Comparison of ENCODE assay signal across 37 cellular contexts in the genomic region with DNA sequence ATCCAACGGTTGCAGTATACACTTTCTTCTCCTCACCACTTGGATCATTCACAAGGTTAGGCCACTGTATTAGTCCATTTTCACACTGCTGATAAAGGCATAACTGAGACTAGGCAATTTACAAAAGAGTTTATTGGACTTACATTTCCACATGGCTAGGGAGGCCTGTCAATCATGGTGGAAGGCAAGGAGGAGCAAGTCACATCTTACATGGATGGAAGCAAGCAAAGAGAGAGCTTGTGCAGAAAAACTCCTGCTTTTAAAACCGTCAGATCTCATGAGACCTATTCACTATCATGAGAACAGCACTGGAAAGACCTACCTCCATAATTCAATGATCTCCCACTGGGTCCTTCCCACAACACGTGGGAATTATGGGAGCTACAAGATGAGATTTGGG.
DNase-seq lines count a peak whose midpoint lies in the region; ATAC-seq, FAIRE-seq and TF ChIP-seq lines count a peak whose summit lies in the region.
"Had no signal": no experiment of that assay in that cellular context is flagged by ENCODE, and none has a peak within 500 bp of the region (broad histone marks: within the 10 kb centered on the region; RNA-seq: fewer than 3 reads in every experiment).

No MANE protein-coding gene starts in this region.

- no peak for TF ChIP-seq POLR2A in HepG2 (IDR thresholded peaks at IDR 0.05; ENCODE audit: insufficient read depth in 1 of 2, low read depth in 2 of 2, low read length in 2 of 2)
- no peak for TF ChIP-seq POLR2A in right lobe of liver (IDR thresholded peaks at IDR 0.05)
- TF ChIP-seq POLR2A in K562 (conservative IDR thresholded peaks at IDR 0.05), result no peak
- TF ChIP-seq POLR2A in esophagus muscularis mucosa (IDR thresholded peaks at IDR 0.05; ENCODE audit: low read depth), result no peak

- H3K4me2 ChIP-seq in HepG2 (ENCODE audit: low read depth, low read length) (no peak overlapping the region), K562 (ENCODE audit: insufficient read depth, low read length) (no peak overlapping the region)
- H3K4me2 ChIP-seq: A549; BLaER1; BLaER1 treated with 17β-estradiol and CSF1 and Interleukin-3, amounts not matched to agents 10 nM and 100 nM had no signal

- intact Hi-C loops in HepG2 (cut with micrococcal nuclease; ENCODE audit: unreplicated experiment) (no loop called here), right lobe of liver (cut with DNase I) (no loop called here), K562 (cut with micrococcal nuclease) (no loop called here), esophagus muscularis mucosa (cut with DNase I) (no loop called here), natural killer cell (cut with micrococcal nuclease) (no loop called here), right cardiac atrium (cut with DNase I) (no loop called here)

- no peak for DNase-seq in HepG2 (ENCODE audit: low spot score)
- DNase-seq in right lobe of liver, result no peak
- no peak for DNase-seq in HEK293T (ENCODE audit: extremely low spot score)
- DNase-seq in K562 (ENCODE audit: extremely low read depth in 1 of 4, low spot score in 3 of 4), result no peak
- peak; percentile 26 for DNase-seq in esophagus muscularis mucosa (ENCODE audit: extremely low spot score)
- no peak for DNase-seq in natural killer cell
- no peak for DNase-seq in D341Med (ENCODE audit: low spot score)
- no peak for DNase-seq in right cardiac atrium
- DNase-seq: 8988T; ACHN; AML-193; BE2C; C1 segment of cervical spinal cord; Caco-2; Calu3; CD4-positive, alpha-beta memory T cell; CD4-positive, alpha-beta T cell; CD4-positive, CD25-positive, alpha-beta regulatory T cell; CD8-positive, alpha-beta memory T cell; CD8-positive, alpha-beta T cell; COR-L47; DMS 273 treated with DMSO at 0.1 percent for 48 hours; DMS153; DMS53; DMS79; DMS79 treated with DMSO at 0.1 percent for 48 hours; DND-41; EL had no signal

- in situ Hi-C loops in HepG2 (cut with HindIII; ENCODE audit: extremely low pct_ligation_motif_present, low pct_unique_long_range_greater_than_20kb) (no loop called here), K562 (cut with MboI) (no loop called here)

- H3K79me2 ChIP-seq in HepG2 (ENCODE audit: insufficient read depth, low read length) (no peaks in the 10 kb centered on the region), K562 (ENCODE audit: control insufficient read depth, insufficient read depth, low read length) (no peaks in the 10 kb centered on the region)

- peaks cover 5% of the 10 kb centered on the region; the same call in 1 of the 2 replicates for H3K9me3 ChIP-seq in HepG2 (ENCODE audit: low read length)
- H3K9me3 ChIP-seq in right lobe of liver, result no peaks in the 10 kb centered on the region
- no peaks in the 10 kb centered on the region for H3K9me3 ChIP-seq in K562 (replicated peaks; ENCODE audit: control insufficient read depth, insufficient read depth, low read depth, low read length)
- H3K9me3 ChIP-seq in esophagus muscularis mucosa, result no peaks in the 10 kb centered on the region
- H3K9me3 ChIP-seq in right cardiac atrium (ENCODE audit: control insufficient read depth, low read length), result peaks cover 3% of the 10 kb centered on the region
- H3K9me3 ChIP-seq: A549, BE2C had no signal

- H3K4me1 ChIP-seq in HepG2 (ENCODE audit: insufficient read depth, low read length), result peaks cover 19% of the 10 kb centered on the region
- no peaks in the 10 kb centered on the region for H3K4me1 ChIP-seq in right lobe of liver
- H3K4me1 ChIP-seq in K562 (replicated peaks in 1 of 2; ENCODE audit: control insufficient read depth in 2 of 2, insufficient read depth in 2 of 2, low read length in 2 of 2), result no peaks in the 10 kb centered on the region
- H3K4me1 ChIP-seq in esophagus muscularis mucosa, result no peaks in the 10 kb centered on the region
- no peaks in the 10 kb centered on the region for H3K4me1 ChIP-seq in right cardiac atrium (ENCODE audit: control insufficient read depth, insufficient read depth, low read length)
- H3K4me1 ChIP-seq: A549; BE2C; BLaER1; BLaER1 treated with 17β-estradiol and CSF1 and Interleukin-3, amounts not matched to agents 10 nM and 100 nM; Caco-2 had no signal

- H3K36me3 Mint-ChIP-seq in natural killer cell, result no peaks in the 10 kb centered on the region
- H3K36me3 Mint-ChIP-seq: CD14-positive monocyte; CD4-positive, alpha-beta memory T cell; CD4-positive, CD25-positive, alpha-beta regulatory T cell; CD8-positive, alpha-beta T cell had no signal

- H3K27ac Mint-ChIP-seq in natural killer cell, result no peak overlapping the region
- H3K27ac Mint-ChIP-seq: B cell; CD14-positive monocyte; CD4-positive, alpha-beta memory T cell; CD4-positive, alpha-beta T cell; CD4-positive, CD25-positive, alpha-beta regulatory T cell; CD8-positive, alpha-beta T cell had no signal

- H3K27me3 ChIP-seq in HepG2 (ENCODE audit: control insufficient read depth in 1 of 2, insufficient read depth in 2 of 2, low read length in 2 of 2), result no peaks in the 10 kb centered on the region
- no peaks in the 10 kb centered on the region for H3K27me3 ChIP-seq in right lobe of liver
- H3K27me3 ChIP-seq in K562 (ENCODE audit: control insufficient read depth in 2 of 2, insufficient read depth in 2 of 2, low read length in 2 of 2), result peaks cover 0 to 1% of the 10 kb centered on the region in 2 experiments; a peak in 2 of 5 replicates
- peaks cover 0 to 9% (median 0%) of the 10 kb centered on the region in 4 donors for H3K27me3 ChIP-seq in esophagus muscularis mucosa
- H3K27me3 ChIP-seq in right cardiac atrium (ENCODE audit: control insufficient read depth, insufficient read depth), result no peaks in the 10 kb centered on the region
- H3K27me3 ChIP-seq: BE2C; BLaER1; BLaER1 treated with 17β-estradiol and CSF1 and Interleukin-3, amounts not matched to agents 10 nM and 100 nM had no signal

- H3K4me3 ChIP-seq in HepG2 (replicated peaks in 1 of 3; ENCODE audit: insufficient read depth in 1 of 3, low read depth in 2 of 3, low read length in 3 of 3) (no peak overlapping the region), right lobe of liver (no peak overlapping the region), K562 (no peak overlapping the region), esophagus muscularis mucosa (no peak overlapping the region), right cardiac atrium (ENCODE audit: low read length) (no peak overlapping the region)
- H3K4me3 ChIP-seq: A549; BLaER1; BLaER1 treated with 17β-estradiol and CSF1 and Interleukin-3, amounts not matched to agents 10 nM and 100 nM had no signal

- H2AFZ ChIP-seq in HepG2 (ENCODE audit: low read length) (peak overlapping the region; percentile 16), K562 (ENCODE audit: low read depth, low read length) (no peak overlapping the region)

- 53% methylated on average over 3 of the region's 3 CpGs for WGBS in HepG2 (ENCODE audit: low lambda C conversion rate)
- 75% methylated on average over 3 of the region's 3 CpGs for WGBS in right lobe of liver (ENCODE audit: insufficient coverage, low coverage, low lambda C conversion rate, missing lambda C conversion rate)
- 0% methylated on average over 3 of the region's 3 CpGs for WGBS in K562 (ENCODE audit: insufficient coverage, low coverage, missing lambda C conversion rate)
- 90% methylated on average over 3 of the region's 3 CpGs for WGBS in esophagus muscularis mucosa
- WGBS in right cardiac atrium, result 87% methylated on average over 3 of the region's 3 CpGs

- H4K20me1 ChIP-seq in HepG2 (ENCODE audit: insufficient read depth, low read length), result no peaks in the 10 kb centered on the region
- no peaks in the 10 kb centered on the region for H4K20me1 ChIP-seq in K562 (replicated peaks; ENCODE audit: control insufficient read depth, insufficient read depth, low read length)
- H4K20me1 ChIP-seq: BLaER1; BLaER1 treated with 17β-estradiol and CSF1 and Interleukin-3, amounts not matched to agents 10 nM and 100 nM had no signal

- CTCF ChIA-PET in HepG2 (lab: Yijun Ruan, JAX; ENCODE audit: low intra/inter-chr PET ratio, low total read pairs), result no interaction called here
- CTCF ChIA-PET in HEK293T (lab: Yijun Ruan, JAX), result interaction anchor here (1.0 kb wide), 1 partner anchor 13 kb away, joined by 3 read pairs; no protein-coding TSS in a partner anchor
- CTCF ChIA-PET in K562 (lab: Yijun Ruan, JAX; ENCODE audit: low intra/inter-chr PET ratio), result no interaction called here

- no peak for TF ChIP-seq RAD21 in HepG2 (CRISPR knock-in tag; IDR thresholded peaks at IDR 0.05)
- TF ChIP-seq RAD21 in K562 (CRISPR knock-in tag; conservative IDR thresholded peaks at IDR 0.05 in 1 of 2, IDR thresholded peaks at IDR 0.05 in 1 of 2), result no peak

- H3K9ac ChIP-seq in HepG2 (ENCODE audit: insufficient read depth, low read depth, low read length) (no peak overlapping the region), K562 (ENCODE audit: insufficient read depth in 1 of 2, low read depth in 2 of 2, low read length in 2 of 2) (no peak overlapping the region)
- H3K9ac ChIP-seq: BLaER1; BLaER1 treated with 17β-estradiol and CSF1 and Interleukin-3, amounts not matched to agents 10 nM and 100 nM had no signal

- H3K36me3 ChIP-seq in HepG2 (replicated peaks in 1 of 2; ENCODE audit: control insufficient read depth in 1 of 2, insufficient read depth in 2 of 2, low read length in 2 of 2) (no peaks in the 10 kb centered on the region), right lobe of liver (no peaks in the 10 kb centered on the region), K562 (ENCODE audit: control insufficient read depth, insufficient read depth, low read length) (no peaks in the 10 kb centered on the region), esophagus muscularis mucosa (no peaks in the 10 kb centered on the region)
- H3K36me3 ChIP-seq: BE2C; BLaER1; BLaER1 treated with 17β-estradiol and CSF1 and Interleukin-3, amounts not matched to agents 10 nM and 100 nM had no signal

- TF ChIP-seq CTCF in HepG2 (CRISPR knock-in tag; IDR thresholded peaks at IDR 0.05) (no peak), right lobe of liver (IDR thresholded peaks at IDR 0.05) (no peak), K562 (IDR thresholded peaks at IDR 0.05 in 2 of 3, conservative IDR thresholded peaks at IDR 0.05 in 1 of 3; ENCODE audit: insufficient read depth in 2 of 3, low read depth in 1 of 3, low read length in 3 of 3) (no peak), esophagus muscularis mucosa (IDR thresholded peaks at IDR 0.05) (no peak), natural killer cell (IDR thresholded peaks at IDR 0.05) (no peak)

- H3K4me1 Mint-ChIP-seq in natural killer cell, result no peaks in the 10 kb centered on the region
- H3K4me1 Mint-ChIP-seq: B cell; CD14-positive monocyte; CD4-positive, alpha-beta memory T cell; CD4-positive, CD25-positive, alpha-beta regulatory T cell; CD8-positive, alpha-beta memory T cell had no signal

- H3K27ac ChIP-seq in HepG2 (ENCODE audit: extremely low read length, insufficient read depth, low read length) (no peak overlapping the region), right lobe of liver (no peak overlapping the region), K562 (ENCODE audit: extremely low read depth, low read depth, low read length) (no peak overlapping the region), esophagus muscularis mucosa (replicated peaks in 1 of 4) (no peak overlapping the region), right cardiac atrium (ENCODE audit: low read length) (no peak overlapping the region)
- H3K27ac ChIP-seq: 22Rv1; A549; BLaER1; BLaER1 treated with 17β-estradiol and CSF1 and Interleukin-3, amounts not matched to agents 10 nM and 100 nM; C4-2B had no signal

- TF ChIP-seq EP300 in HepG2 (IDR thresholded peaks at IDR 0.05; ENCODE audit: low read depth in 2 of 2, low read length in 2 of 2), result no peak
- TF ChIP-seq EP300 in HepG2 (CRISPR knock-in tag; IDR thresholded peaks at IDR 0.05; ENCODE audit: borderline replicate concordance), result no peak
- no peak for TF ChIP-seq EP300 in K562 (IDR thresholded peaks at IDR 0.05; ENCODE audit: low read length)
- no peak for TF ChIP-seq EP300 in esophagus muscularis mucosa (IDR thresholded peaks at IDR 0.05)

- peaks cover 11 to 15% of the 10 kb centered on the region in 2 donors for H3K27me3 Mint-ChIP-seq in natural killer cell (ENCODE audit: low read depth in 2 of 2)

- BruUV-seq in HepG2 (replicated peaks; lab: Mats Ljungman, UMichigan), result no TSS peak
- BruUV-seq in K562 (replicated peaks; lab: Mats Ljungman, UMichigan), result no TSS peak

- POLR2A ChIA-PET in HepG2 (lab: Yijun Ruan, JAX) (no interaction called here), HEK293T (lab: Yijun Ruan, JAX) (no interaction called here), K562 (lab: Yijun Ruan, JAX) (interaction anchor here (1.0 kb wide), 1 partner anchor 30 kb away, joined by 3 read pairs; no protein-coding TSS in a partner anchor)

- ATAC-seq in HepG2 (no peak), right lobe of liver (no peak), K562 (no peak), natural killer cell (no peak), right cardiac atrium (no peak)
- ATAC-seq: A549; CD8-positive, alpha-beta T cell had no signal

- H3K9me3 Mint-ChIP-seq in natural killer cell, result no peaks in the 10 kb centered on the region

- no peaks in the 10 kb centered on the region for H3K9me1 ChIP-seq in K562 (ENCODE audit: control insufficient read depth, insufficient read depth, low read length)

- FAIRE-seq in HepG2 (lab: Jason Lieb, UNC), result no peak
- no peak for FAIRE-seq in K562 (lab: Jason Lieb, UNC)
- FAIRE-seq: A204.1, A549, D721Med had no signal

- no peak overlapping the region for H3K4me3 Mint-ChIP-seq in natural killer cell
- H3K4me3 Mint-ChIP-seq: B cell; CD14-positive monocyte; CD4-positive, alpha-beta memory T cell; CD4-positive, alpha-beta T cell; CD4-positive, CD25-positive, alpha-beta regulatory T cell; CD8-positive, alpha-beta memory T cell; CD8-positive, alpha-beta T cell had no signal
